Comparison of ENCODE assay signal across 9 cellular contexts in the genomic region with DNA sequence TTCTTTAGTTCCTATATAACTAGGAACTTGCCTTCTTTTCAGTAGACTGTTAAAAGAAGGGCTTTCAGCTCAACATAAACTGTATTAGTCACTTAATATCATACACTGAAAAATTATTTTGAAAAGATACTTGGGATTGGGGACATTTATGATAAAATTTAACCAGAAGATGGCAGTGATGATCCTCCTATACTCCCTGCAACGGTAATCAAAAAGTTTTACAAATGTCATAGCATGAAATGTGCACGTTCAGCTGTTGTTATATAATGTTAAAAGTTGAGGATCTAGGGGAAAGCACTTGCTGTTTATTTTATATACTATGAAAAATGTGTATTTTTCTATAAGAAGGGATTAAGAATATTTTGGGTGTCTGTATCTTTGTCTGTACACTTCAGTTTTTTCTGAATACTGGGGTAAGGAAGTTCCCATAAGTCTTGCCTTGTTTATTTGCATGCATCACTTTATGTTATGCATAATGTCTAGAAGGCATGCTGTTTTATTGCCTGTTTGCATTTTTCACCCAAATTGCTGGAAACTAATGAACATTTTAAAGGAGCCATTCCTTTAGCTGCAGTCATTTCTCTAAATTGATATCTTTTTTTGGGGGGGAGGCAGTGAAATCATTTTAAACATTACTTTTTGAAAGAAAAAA. TPM values are rescaled to one million over a fixed set of nuclear protein-coding genes. Genes with fewer than 3 reads are reported as not detected.
DNase-seq lines count a peak whose midpoint lies in the region; ATAC-seq, FAIRE-seq and TF ChIP-seq lines count a peak whose summit lies in the region.
"Had no signal": no experiment of that assay in that cellular context is flagged by ENCODE, and none has a peak within 500 bp of the region (broad histone marks: within the 10 kb centered on the region; RNA-seq: fewer than 3 reads in every experiment).

No MANE protein-coding gene starts in this region.

- H3K4me2 ChIP-seq in K562 (ENCODE audit: insufficient read depth, low read length) = no peak overlapping the region

- CTCF ChIA-PET in K562 (lab: Yijun Ruan, JAX; ENCODE audit: low intra/inter-chr PET ratio) = interaction anchor here (0.5 to 4.2 kb wide), 7 partner anchors 12 to 958 kb away, joined by 3 to 42 read pairs (median 4); partner anchors contain the start of gene DLX2

- peaks cover 15% of the 10 kb centered on the region for H3K36me3 Mint-ChIP-seq in activated CD4-positive, alpha-beta T cell treated with anti-CD3 and anti-CD28 coated beads, Interleukin-2, amount 10 ng/mL, durations not matched to agents 24 days and 14 days (ENCODE audit: low read depth)

- BruUV-seq in K562 (replicated peaks; lab: Mats Ljungman, UMichigan) = no TSS peak

- peak; percentile 50 for DNase-seq in DMS53 (lab: John Stamatoyannopoulos, UW)
- no peak for DNase-seq in DMS53 treated with DMSO at 0.1 percent for 48 hours (lab: John Stamatoyannopoulos, UW; ENCODE audit: unreplicated experiment)
- peak; percentile 32 for DNase-seq in M059J (ENCODE audit: low read depth)
- DNase-seq in K562 (ENCODE audit: extremely low read depth in 1 of 4, low spot score in 3 of 4) = peak; percentile 15 to 26 (median 20)
- DNase-seq in myocyte (ENCODE audit: low read depth) = peak; percentile 21
- no peak for DNase-seq in activated CD4-positive, alpha-beta T cell treated with anti-CD3 and anti-CD28 coated beads, Interleukin-2, amount 10 ng/mL, durations not matched to agents 24 days and 14 days
- no peak for DNase-seq in thyroid gland

- H2AFZ ChIP-seq in K562 (ENCODE audit: low read depth, low read length) = no peak overlapping the region

- H3K9me3 Mint-ChIP-seq in activated CD4-positive, alpha-beta T cell treated with anti-CD3 and anti-CD28 coated beads, Interleukin-2, amount 10 ng/mL, durations not matched to agents 24 days and 14 days = no peaks in the 10 kb centered on the region

- intact Hi-C loops in K562 (cut with micrococcal nuclease) = loop anchor here (1.0 to 10.0 kb wide), 5 partner anchors 109 to 759 kb away; partner anchors contain the start of genes METAP1D and SLC25A12
- intact Hi-C loops in activated CD4-positive, alpha-beta T cell treated with anti-CD3 and anti-CD28 coated beads, Interleukin-2, amount 10 ng/mL, durations not matched to agents 24 days and 14 days (cut with micrococcal nuclease) = loop anchor here (1.0 to 10.0 kb wide), 3 partner anchors 219 to 398 kb away; partner anchors contain the start of gene HAT1
- intact Hi-C loops in thyroid gland (cut with DNase I) = loop anchor here (10.0 kb wide), 1 partner anchor 399 kb away; the partner anchor contains the start of gene DLX2

- 0 out of 2 replicates have a peak, but pooled peaks cover 3% of the 10 kb centered on the region for H4K20me1 ChIP-seq in K562 (replicated peaks; ENCODE audit: control insufficient read depth, insufficient read depth, low read length)

- H3K9me3 ChIP-seq in K562 (replicated peaks; ENCODE audit: control insufficient read depth, insufficient read depth, low read depth, low read length) (no peaks in the 10 kb centered on the region), thyroid gland (no peaks in the 10 kb centered on the region)

- H3K4me1 ChIP-seq in K562 (replicated peaks in 1 of 2; ENCODE audit: control insufficient read depth in 2 of 2, insufficient read depth in 2 of 2, low read length in 2 of 2) (no peaks in the 10 kb centered on the region), thyroid gland (peaks cover 0 to 7% of the 10 kb centered on the region in 2 donors)

- H3K27ac ChIP-seq in K562 (ENCODE audit: extremely low read depth, low read depth, low read length) (no peak overlapping the region), thyroid gland (no peak overlapping the region)
- H3K27ac ChIP-seq: HL-60 had no signal

- peak; percentile 67 to 78 for TF ChIP-seq RAD21 in K562 (CRISPR knock-in tag; conservative IDR thresholded peaks at IDR 0.05 in 1 of 2, IDR thresholded peaks at IDR 0.05 in 1 of 2)

- H3K27me3 ChIP-seq in K562 (ENCODE audit: control insufficient read depth in 2 of 2, insufficient read depth in 2 of 2, low read length in 2 of 2) = no peaks in the 10 kb centered on the region
- H3K27me3 ChIP-seq in thyroid gland = no peaks in the 10 kb centered on the region

- TF ChIP-seq CTCF in K562 (IDR thresholded peaks at IDR 0.05 in 2 of 3, conservative IDR thresholded peaks at IDR 0.05 in 1 of 3; ENCODE audit: insufficient read depth in 2 of 3, low read depth in 1 of 3, low read length in 3 of 3) = peak in 2 of 3 experiments; percentile 37 to 65; a peak in 3 of 6 replicates
- peak in 2 of 6 experiments; percentile 27 to 33 for TF ChIP-seq CTCF in thyroid gland (IDR thresholded peaks at IDR 0.05)

- no peak overlapping the region for H3K27ac Mint-ChIP-seq in activated CD4-positive, alpha-beta T cell treated with anti-CD3 and anti-CD28 coated beads, Interleukin-2, amount 10 ng/mL, durations not matched to agents 24 days and 14 days

- H3K36me3 ChIP-seq in K562 (ENCODE audit: control insufficient read depth, insufficient read depth, low read length) (peaks cover 30% of the 10 kb centered on the region; the same call in 2 of the 3 replicates), thyroid gland (no peaks in the 10 kb centered on the region)

- FAIRE-seq in K562 (lab: Jason Lieb, UNC) = peak; percentile 65

- H3K27me3 Mint-ChIP-seq in activated CD4-positive, alpha-beta T cell treated with anti-CD3 and anti-CD28 coated beads, Interleukin-2, amount 10 ng/mL, durations not matched to agents 24 days and 14 days = no peaks in the 10 kb centered on the region

- H3K4me3 ChIP-seq in K562 (no peak overlapping the region), thyroid gland (replicated peaks in 1 of 3) (no peak overlapping the region)

- POLR2A ChIA-PET in K562 (lab: Yijun Ruan, JAX) = interaction anchor here (1.2 kb wide), 1 partner anchor 16 kb away, joined by 3 read pairs; no protein-coding TSS in a partner anchor

- TF ChIP-seq EP300 in K562 (IDR thresholded peaks at IDR 0.05; ENCODE audit: low read length) = no peak

- in situ Hi-C loops in K562 (cut with MboI) = loop anchor here (5.0 kb wide), 1 partner anchor 401 kb away; no protein-coding TSS in a partner anchor

- 11% methylated on average over 2 of the region's 2 CpGs for WGBS in K562 (ENCODE audit: insufficient coverage, low coverage, missing lambda C conversion rate)
- WGBS in thyroid gland, 2 donors = 47 to 65% methylated on average over 2 of the region's 2 CpGs

- H3K4me3 Mint-ChIP-seq in activated CD4-positive, alpha-beta T cell treated with anti-CD3 and anti-CD28 coated beads, Interleukin-2, amount 10 ng/mL, durations not matched to agents 24 days and 14 days = no peak overlapping the region

- no peaks in the 10 kb centered on the region for H3K9me1 ChIP-seq in K562 (ENCODE audit: control insufficient read depth, insufficient read depth, low read length)

- 0 out of 3 replicates have a peak, but pooled peaks cover 2% of the 10 kb centered on the region for H3K79me2 ChIP-seq in K562 (ENCODE audit: control insufficient read depth, insufficient read depth, low read length)

- ATAC-seq in K562 (peak; percentile 58; the same call in 1 of the 3 replicates), GM18511 (IDR thresholded peaks at IDR 0.05; ENCODE audit: unreplicated experiment) (no peak)

- TF ChIP-seq POLR2A in K562 (conservative IDR thresholded peaks at IDR 0.05) (no peak), thyroid gland (IDR thresholded peaks at IDR 0.05) (no peak)

- no peak overlapping the region for H3K9ac ChIP-seq in K562 (ENCODE audit: insufficient read depth in 1 of 2, low read depth in 2 of 2, low read length in 2 of 2)

- peaks cover 3% of the 10 kb centered on the region for H3K4me1 Mint-ChIP-seq in activated CD4-positive, alpha-beta T cell treated with anti-CD3 and anti-CD28 coated beads, Interleukin-2, amount 10 ng/mL, durations not matched to agents 24 days and 14 days

RNA-seq across cellular contexts. Expression of gene DYNC1I2, which starts 19.0 kb away (rescaled TPM):
- total RNA-seq in M059J (2014; rRNA removed; shearing (Covaris generic)) = 98.3 and 148 TPM in 2 replicates
- 58.6 and 179 TPM in 2 replicates for total RNA-seq in K562 (2011; cell fraction: chromatin; rRNA removed; ENCODE audit: low replicate concordance)
- total RNA-seq in K562 (2011; cell fraction: nucleolus; rRNA removed) = 21.5 and 32.2 TPM in 2 replicates
- total RNA-seq in K562 (2011; cell fraction: nucleoplasm; rRNA removed) = 77.0 and 104 TPM in 2 replicates
- total RNA-seq in K562 (2014; rRNA removed) (62.8 and 66.3 TPM in 2 replicates), K562 (2014; rRNA removed; fragmentation: Illumina TruSeq; extraction: Trizol) (100 and 115 TPM in 2 replicates), K562 (2015; rRNA removed; fragmentation: Illumina TruSeq; extraction: Trizol) (94.8 and 114 TPM in 2 replicates), K562 (2021) (72.3 and 75.6 TPM in 2 replicates), myocyte (141 and 164 TPM in 2 replicates), thyroid gland (100 to 1,000 TPM in 1 of 4 donors, 10 to 100 TPM in 3; 85.5 to 101 (median 98.1) TPM)
- polyA plus RNA-seq in K562 (2011; rRNA removed) (148 and 204 TPM in 2 replicates), K562 (2014; fragmentation: Illumina TruSeq; extraction: Trizol) (110 and 132 TPM in 2 replicates), K562 (2014; fragmentation: Nextera tagmentation; extraction: Ambion mirVana) (100 to 1,000 TPM in 1 of 2 experiments, 10 to 100 TPM in 1; 59.1 to 119 TPM), K562 (2014; rRNA removed) (83.2 and 87.1 TPM in 2 replicates)
- 55.3 and 108 TPM in 2 replicates for polyA plus RNA-seq in K562 (2011; cell fraction: cytosol; rRNA removed)
- polyA plus RNA-seq in K562 (2011; cell fraction: nucleus; rRNA removed) = 34.0 and 59.2 TPM in 2 replicates
- polyA plus RNA-seq in K562 (2012) = 72.1 and 73.6 TPM in 2 replicates
- polyA minus RNA-seq in K562 (2011; rRNA and poly(A)+ RNA removed) = 200 and 209 TPM in 2 replicates
- 38.0 and 49.1 TPM in 2 replicates for polyA minus RNA-seq in K562 (2011; cell fraction: cytosol; rRNA and poly(A)+ RNA removed)
- polyA minus RNA-seq in K562 (2011; cell fraction: nucleus; rRNA and poly(A)+ RNA removed) = 45.2 and 79.6 TPM in 2 replicates
- 91.2 TPM for polyA plus RNA-seq in myocyte (2012)
- 49.7 and 55.1 TPM in 2 replicates for total RNA-seq in activated CD4-positive, alpha-beta T cell treated with anti-CD3 and anti-CD28 coated beads, Interleukin-2, amount 10 ng/mL, durations not matched to agents 24 days and 14 days

Comparison
In these comparisons a context has a peak if more than half of its experiments do, and no peak if none do; other contexts are left out.
1. DNase-seq: peak in DMS53 (single experiment), M059J (single experiment), K562 (4 of 4) and myocyte (single experiment); none in DMS53 treated with DMSO at 0.1 percent for 48 hours (single experiment), activated CD4-positive, alpha-beta T cell treated with anti-CD3 and anti-CD28 coated beads, Interleukin-2, amount 10 ng/mL, durations not matched to agents 24 days and 14 days (single experiment) and thyroid gland (0 of 2).